ENCODE assay signal across 9 cellular contexts in genomic region chr5:65172486-65173129, GRCh38.
DNase-seq lines count a peak whose midpoint lies in the region; ATAC-seq and TF ChIP-seq lines count a peak whose summit lies in the region.
"Had no signal": no experiment of that assay in that cellular context is flagged by ENCODE, and none has a peak within 500 bp of the region (broad histone marks: within the 10 kb centered on the region; RNA-seq: fewer than 3 reads in every experiment).

No MANE protein-coding gene starts in this region.

- DNase-seq in activated naive CD8-positive, alpha-beta T cell treated with anti-CD3 and anti-CD28 coated beads for 36 hours = peak; percentile 66
- peak; percentile 28 for DNase-seq in stimulated activated CD8-positive, alpha-beta memory T cell treated with anti-CD3 and anti-CD28 coated beads, Interleukin-4, amount 100 ng/mL, for 24 hours (ENCODE audit: low read depth)
- DNase-seq in stomach (no peak), GOT3 (lab: John Stamatoyannopoulos, UW) (no peak), SIG-M5 treated with dmso at 0.1 percent for 504 hours (lab: John Stamatoyannopoulos, UW; ENCODE audit: unreplicated experiment) (no peak)
- DNase-seq: heart left ventricle, NCI-H446 had no signal

- no peak overlapping the region for H3K27ac ChIP-seq in stomach
- H3K27ac ChIP-seq: heart left ventricle had no signal

- H3K9me3 Mint-ChIP-seq in activated naive CD8-positive, alpha-beta T cell treated with anti-CD3 and anti-CD28 coated beads for 36 hours = no peaks in the 10 kb centered on the region

- WGBS in stomach, 5 donors = 62 to 86% (median 84%) methylated on average over 9 of the region's 9 CpGs

- ATAC-seq in GM19372 (IDR thresholded peaks at IDR 0.05; ENCODE audit: low read depth, unreplicated experiment) (peak; percentile 99), HG03066 (IDR thresholded peaks at IDR 0.05; ENCODE audit: low read depth, unreplicated experiment) (peak; percentile 100)

- no peaks in the 10 kb centered on the region for H3K4me1 ChIP-seq in stomach

- H3K9me3 ChIP-seq in stomach = no peaks in the 10 kb centered on the region
- H3K9me3 ChIP-seq: heart left ventricle had no signal

- H3K27me3 Mint-ChIP-seq in activated naive CD8-positive, alpha-beta T cell treated with anti-CD3 and anti-CD28 coated beads for 36 hours = no peaks in the 10 kb centered on the region

- peaks cover 11% of the 10 kb centered on the region for H3K4me1 Mint-ChIP-seq in activated naive CD8-positive, alpha-beta T cell treated with anti-CD3 and anti-CD28 coated beads for 36 hours

- TF ChIP-seq EP300 in stomach (IDR thresholded peaks at IDR 0.05) = no peak

- no peaks in the 10 kb centered on the region for H3K27me3 ChIP-seq in stomach
- H3K27me3 ChIP-seq: heart left ventricle had no signal

- H3K36me3 ChIP-seq in stomach = peaks cover 0 to 8% (median 0%) of the 10 kb centered on the region in 4 donors

- TF ChIP-seq POLR2A in stomach (IDR thresholded peaks at IDR 0.05) = no peak

- no peak overlapping the region for H3K27ac Mint-ChIP-seq in activated naive CD8-positive, alpha-beta T cell treated with anti-CD3 and anti-CD28 coated beads for 36 hours

- H3K4me3 Mint-ChIP-seq in activated naive CD8-positive, alpha-beta T cell treated with anti-CD3 and anti-CD28 coated beads for 36 hours = no peak overlapping the region

- no peak for TF ChIP-seq CTCF in stomach (IDR thresholded peaks at IDR 0.05)

- intact Hi-C loops in stomach (cut with DNase I; ENCODE audit: low total_unique reads) = no loop called here

- no peak overlapping the region for H3K4me3 ChIP-seq in stomach
- H3K4me3 ChIP-seq: heart left ventricle had no signal

- H3K36me3 Mint-ChIP-seq in activated naive CD8-positive, alpha-beta T cell treated with anti-CD3 and anti-CD28 coated beads for 36 hours = peaks cover 10% of the 10 kb centered on the region

Comparison
In these comparisons a context has a peak if more than half of its experiments do, and no peak if none do; other contexts are left out.
1. DNase-seq: peak in activated naive CD8-positive, alpha-beta T cell treated with anti-CD3 and anti-CD28 coated beads for 36 hours (single experiment) and stimulated activated CD8-positive, alpha-beta memory T cell treated with anti-CD3 and anti-CD28 coated beads, Interleukin-4, amount 100 ng/mL, for 24 hours (single experiment); none in stomach (single experiment), GOT3 (single experiment) and SIG-M5 treated with dmso at 0.1 percent for 504 hours (single experiment).